8 cellular contexts compared by ENCODE assay signal in the genomic region with DNA sequence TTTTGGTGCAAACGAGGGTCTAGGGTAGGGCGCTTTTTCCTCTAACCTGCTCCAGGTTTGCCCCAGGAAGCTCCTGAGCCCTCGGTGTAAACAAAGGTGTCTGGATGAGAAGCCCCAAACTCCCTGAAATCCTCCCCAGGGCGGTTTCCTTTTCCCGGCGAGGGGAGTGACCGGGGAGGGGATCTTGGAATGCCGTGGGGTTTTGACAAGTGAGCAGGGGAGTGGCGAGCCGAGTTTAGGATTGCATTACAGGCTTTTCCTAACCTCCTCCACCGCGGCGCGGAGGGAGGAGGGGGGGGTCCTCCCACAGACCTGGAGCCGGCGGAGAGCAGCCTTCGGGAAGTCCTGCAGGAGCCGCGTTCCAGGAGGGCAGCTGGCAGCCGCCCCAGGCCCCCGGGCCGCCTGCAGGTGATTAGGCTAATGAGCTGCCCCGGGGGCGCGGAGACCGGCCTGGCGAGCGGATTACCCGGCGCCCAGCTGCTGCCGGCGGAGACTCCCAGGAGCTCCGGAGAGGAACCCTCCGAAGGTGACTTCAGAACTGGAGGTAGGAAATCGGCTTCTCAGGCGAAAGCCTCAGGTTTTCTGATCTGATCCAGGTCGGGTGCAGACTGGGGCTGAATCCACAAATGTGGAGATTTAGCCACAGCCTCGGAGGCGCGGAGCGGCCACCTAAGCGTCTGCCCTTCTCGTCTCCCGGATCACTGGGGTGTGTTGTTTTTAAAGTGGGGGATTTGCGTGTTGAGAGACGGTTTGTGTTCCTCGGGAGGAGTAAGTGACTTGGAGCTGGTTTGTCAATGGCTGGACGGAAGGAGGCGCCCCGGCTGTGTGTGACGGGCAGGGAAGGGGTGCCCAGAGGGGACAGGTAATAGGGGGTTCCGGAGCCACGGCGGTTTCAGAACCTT.
DNase-seq lines count a peak whose midpoint lies in the region; ATAC-seq and TF ChIP-seq lines count a peak whose summit lies in the region.

No MANE protein-coding gene starts in this region.

- peaks cover 10% of the 10 kb centered on the region for H3K4me1 ChIP-seq in HEK293 (ENCODE audit: control insufficient read depth, insufficient read depth, low read length)
- peaks cover 7% of the 10 kb centered on the region for H3K4me1 ChIP-seq in effector memory CD4-positive, alpha-beta T cell (ENCODE audit: control insufficient read depth, insufficient read depth, low read length, poor library complexity, severe bottlenecking)
- H3K4me1 ChIP-seq in right lobe of liver, result peaks cover 0 to 11% (median 0%) of the 10 kb centered on the region in 4 donors
- H3K4me1 ChIP-seq in stomach, result peaks cover 11 to 32% (median 23%) of the 10 kb centered on the region in 4 donors

- H3K27me3 ChIP-seq in effector memory CD4-positive, alpha-beta T cell (replicated peaks; ENCODE audit: control insufficient read depth, insufficient read depth, low read length, poor library complexity, severe bottlenecking), result peaks cover 6% of the 10 kb centered on the region
- H3K27me3 ChIP-seq in right lobe of liver (peaks cover 0 to 7% of the 10 kb centered on the region in 2 donors), stomach (peaks cover 0 to 11% (median 0%) of the 10 kb centered on the region in 3 donors)

- POLR2A ChIA-PET in HEK293 (lab: Yijun Ruan, JAX), result interaction anchor here (1.3 kb wide), 1 partner anchor 44 kb away, joined by 4 read pairs; no protein-coding TSS in a partner anchor

- TF ChIP-seq POLR2A in right lobe of liver (IDR thresholded peaks at IDR 0.05), result no peak
- no peak for TF ChIP-seq POLR2A in stomach (IDR thresholded peaks at IDR 0.05)

- no peak for TF ChIP-seq EP300 in stomach (IDR thresholded peaks at IDR 0.05)

- H3K4me3 ChIP-seq in HEK293 (ENCODE audit: low read depth, low read length) (peak overlapping the region; percentile 52), right lobe of liver (peak overlapping the region; percentile 34 to 50 (median 39)), stomach (peak overlapping the region; percentile 59 to 70 (median 66))
- peak overlapping the region; percentile 36 for H3K4me3 ChIP-seq in effector memory CD4-positive, alpha-beta T cell (ENCODE audit: insufficient read depth, low read depth, low read length, poor library complexity, severe bottlenecking)

- H3K9me3 ChIP-seq in HEK293 (ENCODE audit: control insufficient read depth, insufficient read depth, low read depth, low read length) (no peaks in the 10 kb centered on the region), right lobe of liver (no peaks in the 10 kb centered on the region), stomach (peaks cover 14 to 20% (median 15%) of the 10 kb centered on the region in 4 donors)
- H3K9me3 ChIP-seq in effector memory CD4-positive, alpha-beta T cell (ENCODE audit: control insufficient read depth, low read length), result no peaks in the 10 kb centered on the region

- H3K27ac ChIP-seq in HEK293 (ENCODE audit: extremely low read depth, low read depth, low read length) (peak overlapping the region; percentile 54; the same call in 1 of the 2 replicates), VCaP (peak overlapping the region; percentile 60; the same call in 1 of the 2 replicates), right lobe of liver (no peak overlapping the region), stomach (peak overlapping the region; percentile 67 to 82 (median 78))
- no peak overlapping the region for H3K27ac ChIP-seq in effector memory CD4-positive, alpha-beta T cell (ENCODE audit: insufficient read depth, low read length, poor library complexity, severe bottlenecking)

- H3K36me3 ChIP-seq in HEK293 (ENCODE audit: control insufficient read depth in 2 of 2, insufficient read depth in 1 of 2, low read length in 2 of 2) (no peaks in the 10 kb centered on the region), right lobe of liver (no peaks in the 10 kb centered on the region), stomach (peaks cover 0 to 3% (median 0%) of the 10 kb centered on the region in 4 donors)
- no peaks in the 10 kb centered on the region for H3K36me3 ChIP-seq in effector memory CD4-positive, alpha-beta T cell (ENCODE audit: control insufficient read depth, insufficient read depth, low read length)

- peak; percentile 55 to 70 (median 58) for ATAC-seq in right lobe of liver
- ATAC-seq in HG02571 (IDR thresholded peaks at IDR 0.05; ENCODE audit: unreplicated experiment), result no peak
- ATAC-seq in HG02623 (IDR thresholded peaks at IDR 0.05; ENCODE audit: unreplicated experiment), result no peak

- intact Hi-C loops in right lobe of liver (cut with DNase I), result no loop called here
- intact Hi-C loops in stomach (cut with DNase I; ENCODE audit: low total_unique reads), result no loop called here

- DNase-seq in effector memory CD4-positive, alpha-beta T cell, result no peak
- DNase-seq in right lobe of liver, result peak in 1 of 3 donors; percentile 33
- peak; percentile 50 for DNase-seq in stomach
- DNase-seq in NCI-H1694 (lab: John Stamatoyannopoulos, UW), result no peak

- TF ChIP-seq CTCF in HEK293 (tag by site-specific recombination; IDR thresholded peaks at IDR 0.05) (peak; percentile 76), VCaP (conservative IDR thresholded peaks at IDR 0.05) (0 out of 2 replicates have a peak, but pooled peaks have one; percentile 16), right lobe of liver (IDR thresholded peaks at IDR 0.05) (no peak), stomach (IDR thresholded peaks at IDR 0.05) (no peak)

- CTCF ChIA-PET in HEK293 (lab: Yijun Ruan, JAX), result interaction anchor here (0.5 to 2.5 kb wide), 7 partner anchors 10 to 278 kb away, joined by 3 to 14 read pairs (median 3); no protein-coding TSS in a partner anchor

- 2% methylated on average over 31 of the region's 54 CpGs for WGBS in right lobe of liver (ENCODE audit: insufficient coverage, low coverage, low lambda C conversion rate, missing lambda C conversion rate)
- WGBS in stomach, 5 donors, result 1 to 2% (median 1%) methylated on average over 27 to 54 of the region's 54 CpGs

TF ChIP-seq in HEK293, 187 proteins besides CTCF, POLR2A, EP300 and RAD21 (continues in another document):
- TF ChIP-seq ZBTB7A (tag by site-specific recombination; IDR thresholded peaks at IDR 0.05; ENCODE audit: low read depth), result no peak
- TF ChIP-seq ZNF626 (tag by site-specific recombination; IDR thresholded peaks at IDR 0.05), result no peak
- TF ChIP-seq KLF7 (tag by site-specific recombination; IDR thresholded peaks at IDR 0.05; ENCODE audit: borderline replicate concordance), result no peak
- TF ChIP-seq KLF10 (tag by site-specific recombination; IDR thresholded peaks at IDR 0.05), result peak; percentile 43; the same call in 1 of the 2 replicates
- TF ChIP-seq YY1 (tag by site-specific recombination; IDR thresholded peaks at IDR 0.05), result no peak
- TF ChIP-seq, protein P1, sequence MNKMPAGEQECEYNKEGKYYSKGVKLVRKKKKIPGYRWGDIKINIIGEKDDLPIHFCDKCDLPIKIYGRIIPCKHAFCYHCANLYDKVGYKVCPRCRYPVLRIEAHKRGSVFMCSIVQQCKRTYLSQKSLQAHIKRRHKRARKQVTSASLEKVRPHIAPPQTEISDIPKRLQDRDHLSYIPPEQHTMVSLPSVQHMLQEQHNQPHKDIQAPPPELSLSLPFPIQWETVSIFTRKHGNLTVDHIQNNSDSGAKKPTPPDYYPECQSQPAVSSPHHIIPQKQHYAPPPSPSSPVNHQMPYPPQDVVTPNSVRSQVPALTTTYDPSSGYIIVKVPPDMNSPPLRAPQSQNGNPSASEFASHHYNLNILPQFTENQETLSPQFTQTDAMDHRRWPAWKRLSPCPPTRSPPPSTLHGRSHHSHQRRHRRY (tag by site-specific recombination; IDR thresholded peaks at IDR 0.05), result no peak
- TF ChIP-seq ZNF555 (tag by site-specific recombination; conservative IDR thresholded peaks at IDR 0.05), result no peak
- TF ChIP-seq ZSCAN16 (tag by site-specific recombination; IDR thresholded peaks at IDR 0.05), result no peak
- TF ChIP-seq, protein P2, sequence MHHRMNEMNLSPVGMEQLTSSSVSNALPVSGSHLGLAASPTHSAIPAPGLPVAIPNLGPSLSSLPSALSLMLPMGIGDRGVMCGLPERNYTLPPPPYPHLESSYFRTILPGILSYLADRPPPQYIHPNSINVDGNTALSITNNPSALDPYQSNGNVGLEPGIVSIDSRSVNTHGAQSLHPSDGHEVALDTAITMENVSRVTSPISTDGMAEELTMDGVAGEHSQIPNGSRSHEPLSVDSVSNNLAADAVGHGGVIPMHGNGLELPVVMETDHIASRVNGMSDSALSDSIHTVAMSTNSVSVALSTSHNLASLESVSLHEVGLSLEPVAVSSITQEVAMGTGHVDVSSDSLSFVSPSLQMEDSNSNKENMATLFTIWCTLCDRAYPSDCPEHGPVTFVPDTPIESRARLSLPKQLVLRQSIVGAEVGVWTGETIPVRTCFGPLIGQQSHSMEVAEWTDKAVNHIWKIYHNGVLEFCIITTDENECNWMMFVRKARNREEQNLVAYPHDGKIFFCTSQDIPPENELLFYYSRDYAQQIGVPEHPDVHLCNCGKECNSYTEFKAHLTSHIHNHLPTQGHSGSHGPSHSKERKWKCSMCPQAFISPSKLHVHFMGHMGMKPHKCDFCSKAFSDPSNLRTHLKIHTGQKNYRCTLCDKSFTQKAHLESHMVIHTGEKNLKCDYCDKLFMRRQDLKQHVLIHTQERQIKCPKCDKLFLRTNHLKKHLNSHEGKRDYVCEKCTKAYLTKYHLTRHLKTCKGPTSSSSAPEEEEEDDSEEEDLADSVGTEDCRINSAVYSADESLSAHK (tag by site-specific recombination; IDR thresholded peaks at IDR 0.05), result no peak
- no peak for TF ChIP-seq GLI2 (tag by site-specific recombination; IDR thresholded peaks at IDR 0.05; ENCODE audit: borderline replicate concordance, low read depth)
- no peak for TF ChIP-seq ZNF707 (tag by site-specific recombination; IDR thresholded peaks at IDR 0.05)
- TF ChIP-seq ZNF157 (tag by site-specific recombination; IDR thresholded peaks at IDR 0.05), result no peak
- TF ChIP-seq, protein P3, sequence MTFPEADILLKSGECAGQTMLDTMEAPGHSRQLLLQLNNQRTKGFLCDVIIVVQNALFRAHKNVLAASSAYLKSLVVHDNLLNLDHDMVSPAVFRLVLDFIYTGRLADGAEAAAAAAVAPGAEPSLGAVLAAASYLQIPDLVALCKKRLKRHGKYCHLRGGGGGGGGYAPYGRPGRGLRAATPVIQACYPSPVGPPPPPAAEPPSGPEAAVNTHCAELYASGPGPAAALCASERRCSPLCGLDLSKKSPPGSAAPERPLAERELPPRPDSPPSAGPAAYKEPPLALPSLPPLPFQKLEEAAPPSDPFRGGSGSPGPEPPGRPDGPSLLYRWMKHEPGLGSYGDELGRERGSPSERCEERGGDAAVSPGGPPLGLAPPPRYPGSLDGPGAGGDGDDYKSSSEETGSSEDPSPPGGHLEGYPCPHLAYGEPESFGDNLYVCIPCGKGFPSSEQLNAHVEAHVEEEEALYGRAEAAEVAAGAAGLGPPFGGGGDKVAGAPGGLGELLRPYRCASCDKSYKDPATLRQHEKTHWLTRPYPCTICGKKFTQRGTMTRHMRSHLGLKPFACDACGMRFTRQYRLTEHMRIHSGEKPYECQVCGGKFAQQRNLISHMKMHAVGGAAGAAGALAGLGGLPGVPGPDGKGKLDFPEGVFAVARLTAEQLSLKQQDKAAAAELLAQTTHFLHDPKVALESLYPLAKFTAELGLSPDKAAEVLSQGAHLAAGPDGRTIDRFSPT (tag by site-specific recombination; IDR thresholded peaks at IDR 0.05), result 0 out of 2 replicates have a peak, but pooled peaks have one; percentile 30

Comparison
In these comparisons a context has a peak if more than half of its experiments do, and no peak if none do; other contexts are left out.
1. H3K27ac ChIP-seq: peak in HEK293 (single experiment), VCaP (single experiment) and stomach (5 of 5); none in effector memory CD4-positive, alpha-beta T cell (single experiment) and right lobe of liver (0 of 3).
2. CTCF ChIP-seq: peak in HEK293 (single experiment) and VCaP (single experiment); none in right lobe of liver (0 of 4) and stomach (0 of 7).
3. ATAC-seq: peak in right lobe of liver (4 of 4); none in HG02571 (single experiment) and HG02623 (single experiment).
4. Peak in every context shown above with its lines, with median percentiles within 50 percentile points of each other: H3K4me3 ChIP-seq.